8 cellular contexts compared by ENCODE assay signal in genomic region chr10:22597142-22597541, GRCh38.
DNase-seq lines count a peak whose midpoint lies in the region; ATAC-seq lines count a peak whose summit lies in the region.

No MANE protein-coding gene starts in this region.

- no peaks in the 10 kb centered on the region for H3K9me3 ChIP-seq in CD8-positive, alpha-beta memory T cell (ENCODE audit: low read length)

- H3K4me3 ChIP-seq in CD8-positive, alpha-beta memory T cell (ENCODE audit: low read length) = no peak overlapping the region

- no peaks in the 10 kb centered on the region for H3K27me3 ChIP-seq in CD8-positive, alpha-beta memory T cell (ENCODE audit: insufficient read depth, low read length, poor library complexity, severe bottlenecking)

- peaks cover 18 to 73% (median 18%) of the 10 kb centered on the region in 3 donors for H3K36me3 Mint-ChIP-seq in CD8-positive, alpha-beta memory T cell

- ATAC-seq in GM19468 (IDR thresholded peaks at IDR 0.05; ENCODE audit: extremely low read depth, unreplicated experiment) (peak; percentile 51), HG03469 (IDR thresholded peaks at IDR 0.05; ENCODE audit: unreplicated experiment) (peak; percentile 66), HG02870 (IDR thresholded peaks at IDR 0.05; ENCODE audit: unreplicated experiment) (no peak)

- no peaks in the 10 kb centered on the region for H3K27me3 Mint-ChIP-seq in CD8-positive, alpha-beta memory T cell

- peak overlapping the region; percentile 53 for H3K27ac ChIP-seq in CD8-positive, alpha-beta memory T cell (ENCODE audit: low read depth, low read length)

- intact Hi-C loops in posterior cingulate gyrus (cut with DNase I) = no loop called here

- CTCF ChIA-PET in CD8-positive, alpha-beta memory T cell (lab: Charles Lee) = interaction anchor here (0.9 to 1.8 kb wide), 5 partner anchors 12 to 113 kb away, joined by 3 to 9 read pairs (median 3); no protein-coding TSS in a partner anchor

- peak overlapping the region; percentile 24 to 75 (median 68) for H3K4me3 Mint-ChIP-seq in CD8-positive, alpha-beta memory T cell

- H3K4me1 ChIP-seq in CD8-positive, alpha-beta memory T cell (ENCODE audit: insufficient read depth, low read length) = peaks cover 78% of the 10 kb centered on the region

- H3K27ac Mint-ChIP-seq in CD8-positive, alpha-beta memory T cell = peak overlapping the region; percentile 86 to 98 (median 95)

- DNase-seq in CD8-positive, alpha-beta memory T cell = peak in 4 of 5 donors; percentile 33 to 65 (median 50)
- peak; percentile 25 for DNase-seq in glomerular visceral epithelial cell (ENCODE audit: extremely low spot score)
- no peak for DNase-seq in activated effector memory CD4-positive, alpha-beta T cell treated with anti-CD3 and anti-CD28 coated beads, Interleukin-2, amount 50 U/mL, for 16 hours
- no peak for DNase-seq in activated CD4-positive, alpha-beta T cell treated with anti-CD3 and anti-CD28 coated beads, Interleukin-2, amount 50 U/mL, for 4 hours
- DNase-seq in posterior cingulate gyrus = no peak

- H3K9me3 Mint-ChIP-seq in CD8-positive, alpha-beta memory T cell = no peaks in the 10 kb centered on the region

- H3K36me3 ChIP-seq in CD8-positive, alpha-beta memory T cell (ENCODE audit: insufficient read depth, low read length) = peaks cover 16% of the 10 kb centered on the region

- H3K4me1 Mint-ChIP-seq in CD8-positive, alpha-beta memory T cell = peaks cover 87 to 98% (median 93%) of the 10 kb centered on the region in 3 donors

- POLR2A ChIA-PET in CD8-positive, alpha-beta memory T cell (lab: Charles Lee) = interaction anchor here (0.7 kb wide), 1 partner anchor 13 kb away, joined by 3 read pairs; no protein-coding TSS in a partner anchor

Comparison
In these comparisons a context has a peak if more than half of its experiments do, and no peak if none do; other contexts are left out.
1. DNase-seq: peak in CD8-positive, alpha-beta memory T cell (4 of 5) and glomerular visceral epithelial cell (single experiment); none in activated effector memory CD4-positive, alpha-beta T cell treated with anti-CD3 and anti-CD28 coated beads, Interleukin-2, amount 50 U/mL, for 16 hours (single experiment), activated CD4-positive, alpha-beta T cell treated with anti-CD3 and anti-CD28 coated beads, Interleukin-2, amount 50 U/mL, for 4 hours (0 of 2) and posterior cingulate gyrus (0 of 10).